Comparison of ENCODE assay signal across 11 cellular contexts in genomic region chr5:151661968-151662732, GRCh38. TPM values are rescaled to one million over a fixed set of nuclear protein-coding genes. Genes with fewer than 3 reads are reported as not detected.
DNase-seq lines count a peak whose midpoint lies in the region; ATAC-seq and TF ChIP-seq lines count a peak whose summit lies in the region.
"Had no signal": no experiment of that assay in that cellular context is flagged by ENCODE, and none has a peak within 500 bp of the region (broad histone marks: within the 10 kb centered on the region; RNA-seq: fewer than 3 reads in every experiment).

No MANE protein-coding gene starts in this region.

- H3K79me1 ChIP-seq in neuronal stem cell (ENCODE audit: low read depth, low read length), result no peaks in the 10 kb centered on the region

- H2BK5ac ChIP-seq in neuronal stem cell (ENCODE audit: low read length), result no peak overlapping the region

- H2BK12ac ChIP-seq in neuronal stem cell (ENCODE audit: low read length), result no peak overlapping the region

- H3K79me2 ChIP-seq in GM23248 (ENCODE audit: insufficient read depth), result peaks cover 28% of the 10 kb centered on the region

- TF ChIP-seq CTCF in neural crest cell (conservative IDR thresholded peaks at IDR 0.05) (no peak), ovary (IDR thresholded peaks at IDR 0.05) (no peak), coronary artery (IDR thresholded peaks at IDR 0.05) (no peak)

- TF ChIP-seq EP300 in ovary (IDR thresholded peaks at IDR 0.05), result no peak

- no peak overlapping the region for H3K4ac ChIP-seq in neuronal stem cell (ENCODE audit: low read length)

- no peak overlapping the region for H2BK15ac ChIP-seq in neuronal stem cell (ENCODE audit: low read length)

- in situ Hi-C loops in GM23248 (cut with MboI), result loop anchor here (5.0 kb wide), 1 partner anchor 80 kb away; no protein-coding TSS in a partner anchor

- peaks cover 56% of the 10 kb centered on the region for H3K36me3 ChIP-seq in GM23248 (ENCODE audit: low read depth)
- peaks cover 38 to 64% of the 10 kb centered on the region in 2 donors for H3K36me3 ChIP-seq in neuronal stem cell (replicated peaks in 1 of 2; ENCODE audit: control insufficient read depth in 2 of 2, insufficient read depth in 2 of 2, low read length in 2 of 2)
- H3K36me3 ChIP-seq in ovary, result no peaks in the 10 kb centered on the region

- H3K36me3 Mint-ChIP-seq in neural crest cell (ENCODE audit: low read depth), result peaks cover 5% of the 10 kb centered on the region
- H3K36me3 Mint-ChIP-seq: activated naive CD8-positive, alpha-beta T cell treated with anti-CD3 and anti-CD28 coated beads, Interleukin-2, amount 10 ng/mL, durations not matched to agents 7 days and 5 days; IgD-negative memory B cell had no signal

- H4K91ac ChIP-seq in neuronal stem cell (ENCODE audit: low read depth, low read length, poor library complexity), result no peak overlapping the region

- peaks cover 23% of the 10 kb centered on the region for H3K4me1 Mint-ChIP-seq in neural crest cell

- H2AK5ac ChIP-seq in neuronal stem cell (ENCODE audit: low read depth, low read length), result no peak overlapping the region

- H3K23ac ChIP-seq in neuronal stem cell (ENCODE audit: low read depth, low read length, poor library complexity), result no peak overlapping the region

- H3K9me3 ChIP-seq in GM23248 (ENCODE audit: low read depth) (no peaks in the 10 kb centered on the region), neuronal stem cell (replicated peaks in 1 of 2; ENCODE audit: control insufficient read depth in 2 of 2, insufficient read depth in 1 of 2, low read depth in 1 of 2, low read length in 2 of 2) (no peaks in the 10 kb centered on the region), ovary (no peaks in the 10 kb centered on the region)

- no peak overlapping the region for H3K4me2 ChIP-seq in GM23248 (ENCODE audit: unreplicated experiment)
- no peak overlapping the region for H3K4me2 ChIP-seq in neuronal stem cell (ENCODE audit: insufficient read depth, low read length, poor library complexity, severe bottlenecking)

- H3K4me3 ChIP-seq in GM23248 (no peak overlapping the region), neuronal stem cell (ENCODE audit: low read length in 2 of 2) (no peak overlapping the region), ovary (no peak overlapping the region), coronary artery (no peak overlapping the region)

- no peaks in the 10 kb centered on the region for H3K9me2 ChIP-seq in GM23248 (ENCODE audit: insufficient read depth)

- no peak overlapping the region for H2BK120ac ChIP-seq in neuronal stem cell (ENCODE audit: low read depth, low read length)

- TF ChIP-seq POLR2A in ovary (IDR thresholded peaks at IDR 0.05), result no peak

- peaks cover 94% of the 10 kb centered on the region for H3F3A ChIP-seq in GM23248 (ENCODE audit: insufficient read depth)

- H3K4me1 ChIP-seq in GM23248 (ENCODE audit: insufficient read depth) (peaks cover 70% of the 10 kb centered on the region), neuronal stem cell (ENCODE audit: control insufficient read depth in 2 of 2, insufficient read depth in 1 of 2, low read depth in 1 of 2, low read length in 2 of 2) (no peaks in the 10 kb centered on the region), ovary (ENCODE audit: insufficient read depth) (peaks cover 26% of the 10 kb centered on the region)

- no peak overlapping the region for H3K14ac ChIP-seq in neuronal stem cell (ENCODE audit: low read length)

- no peak overlapping the region for H3K4me3 Mint-ChIP-seq in neural crest cell
- H3K4me3 Mint-ChIP-seq: activated naive CD8-positive, alpha-beta T cell treated with anti-CD3 and anti-CD28 coated beads, Interleukin-2, amount 10 ng/mL, durations not matched to agents 7 days and 5 days had no signal

- peak overlapping the region; percentile 99 for H3K27ac ChIP-seq in GM23248
- H3K27ac ChIP-seq in neuronal stem cell (replicated peaks; ENCODE audit: low read length), result no peak overlapping the region
- H3K27ac ChIP-seq in ovary, result peak overlapping the region in 1 of 2 donors; percentile 61
- peak overlapping the region in 1 of 2 donors; percentile 97 for H3K27ac ChIP-seq in coronary artery

- peak overlapping the region; percentile 82 for H3K27ac Mint-ChIP-seq in neural crest cell (ENCODE audit: unreplicated experiment)
- H3K27ac Mint-ChIP-seq: activated naive CD8-positive, alpha-beta T cell treated with anti-CD3 and anti-CD28 coated beads, Interleukin-2, amount 10 ng/mL, durations not matched to agents 7 days and 5 days had no signal

- WGBS in GM23248 (ENCODE audit: low coverage in 1 of 2, low lambda C conversion rate in 2 of 2, missing lambda C conversion rate in 2 of 2), 2 experiments, result 18 to 20% methylated on average over 4 of the region's 4 CpGs
- no CpG with 5 or more reads among the region's 4 CpGs for WGBS in neuronal stem cell (ENCODE audit: extremely low coverage in 2 of 2, insufficient read length in 2 of 2, insufficient replicate concordance in 1 of 2), 2 donors
- WGBS in ovary, 3 donors, result 25 to 34% (median 30%) methylated on average over 4 of the region's 4 CpGs

- ATAC-seq in GM18861 (IDR thresholded peaks at IDR 0.05; ENCODE audit: unreplicated experiment), result peak; percentile 76
- peak; percentile 67 for ATAC-seq in HG03521 (IDR thresholded peaks at IDR 0.05; ENCODE audit: unreplicated experiment)

- H4K20me1 ChIP-seq in GM23248 (ENCODE audit: insufficient read depth), result no peaks in the 10 kb centered on the region; the same call in 1 of the 2 replicates

- H3K18ac ChIP-seq in neuronal stem cell (ENCODE audit: low read length), result no peak overlapping the region

- no peaks in the 10 kb centered on the region for H3K9me3 Mint-ChIP-seq in neural crest cell
- H3K9me3 Mint-ChIP-seq: activated naive CD8-positive, alpha-beta T cell treated with anti-CD3 and anti-CD28 coated beads, Interleukin-2, amount 10 ng/mL, durations not matched to agents 7 days and 5 days; IgD-negative memory B cell had no signal

- peak overlapping the region; percentile 72 for H3K9ac ChIP-seq in GM23248
- H3K9ac ChIP-seq in neuronal stem cell (ENCODE audit: low read depth, low read length, poor library complexity), result no peak overlapping the region

- intact Hi-C loops in ovary (cut with DNase I), result loop anchor here in 1 of 4 donors (2.0 kb wide), 1 partner anchor 79 kb away; no protein-coding TSS in a partner anchor

- H3K27me3 Mint-ChIP-seq in neural crest cell (ENCODE audit: low read depth), result no peaks in the 10 kb centered on the region

- H2AFZ ChIP-seq in GM23248 (no peak overlapping the region), neuronal stem cell (ENCODE audit: low read length) (no peak overlapping the region)

- DNase-seq in GM23248 (no peak), neural crest cell (ENCODE audit: low read depth, low spot score) (no peak), dedifferentiated amniotic fluid mesenchymal stem cell (ENCODE audit: extremely low spot score) (no peak), neuronal stem cell (ENCODE audit: low spot score) (no peak), ovary (no peak), coronary artery (ENCODE audit: low spot score) (no peak)
- DNase-seq: activated naive CD8-positive, alpha-beta T cell treated with anti-CD3 and anti-CD28 coated beads, Interleukin-2, amount 10 ng/mL, durations not matched to agents 7 days and 5 days; DND-41 had no signal

- H3K27me3 ChIP-seq in GM23248 (replicated peaks; ENCODE audit: insufficient read depth), result no peaks in the 10 kb centered on the region
- no peaks in the 10 kb centered on the region for H3K27me3 ChIP-seq in neuronal stem cell (ENCODE audit: control insufficient read depth in 3 of 3, insufficient read depth in 3 of 3, low read depth in 1 of 3, low read length in 3 of 3)
- H3K27me3 ChIP-seq in ovary, result no peaks in the 10 kb centered on the region

- H4K8ac ChIP-seq in neuronal stem cell (ENCODE audit: low read depth, low read length), result no peak overlapping the region

RNA-seq across cellular contexts. Expression of gene SPARC, which starts 24.6 kb away (rescaled TPM):
- total RNA-seq in GM23248 (2014; rRNA removed; shearing (Covaris generic)), result 5,563 and 6,520 TPM in 2 replicates
- polyA plus RNA-seq in GM23248 (2016; fragmentation: Nextera tagmentation; extraction: Ambion mirVana) (20,092 and 20,398 TPM in 2 replicates), ovary (1,000 to 10,000 TPM in 1 of 2 donors, 100 to 1,000 TPM in 1; 924 to 2,564 TPM)
- total RNA-seq in neural crest cell (422 and 435 TPM in 2 replicates), ovary (1,000 to 10,000 TPM in 1 of 7 donors, 100 to 1,000 TPM in 6; 220 to 1,059 (median 717) TPM)
- polyA plus RNA-seq in neuronal stem cell (2013, experiment 1 of 2), result 393 TPM
- 374 TPM for polyA plus RNA-seq in neuronal stem cell (2013, experiment 2 of 2)
